Comparison of ENCODE assay signal across 10 cellular contexts in genomic region chr10:89805599-89806013, GRCh38.
DNase-seq lines count a peak whose midpoint lies in the region; ATAC-seq and TF ChIP-seq lines count a peak whose summit lies in the region.
"Had no signal": no experiment of that assay in that cellular context is flagged by ENCODE, and none has a peak within 500 bp of the region (broad histone marks: within the 10 kb centered on the region; RNA-seq: fewer than 3 reads in every experiment).

No MANE protein-coding gene starts in this region.

- no peaks in the 10 kb centered on the region for H3K9me3 Mint-ChIP-seq in activated naive CD4-positive, alpha-beta T cell treated with anti-CD3 and anti-CD28 coated beads, Interleukin-2, amount 10 ng/mL, durations not matched to agents 7 days and 5 days
- H3K9me3 Mint-ChIP-seq in stimulated activated naive CD8-positive, alpha-beta T cell treated with anti-CD3 and anti-CD28 coated beads, Interleukin-15, Interleukin-2, amounts not matched to agents 100 ng/mL and 50 ng/mL, for 24 hours = no peaks in the 10 kb centered on the region
- no peaks in the 10 kb centered on the region for H3K9me3 Mint-ChIP-seq in immature natural killer cell

- H3K36me3 ChIP-seq in WERI-Rb-1 = no peaks in the 10 kb centered on the region
- H3K36me3 ChIP-seq: BLaER1, stomach had no signal

- no peak for TF ChIP-seq CTCF in WERI-Rb-1 (IDR thresholded peaks at IDR 0.05; ENCODE audit: low read depth, low read length)

- H3K27me3 ChIP-seq in WERI-Rb-1 (ENCODE audit: insufficient read depth, low read depth, severe bottlenecking) = no peaks in the 10 kb centered on the region
- H3K27me3 ChIP-seq: BLaER1, stomach had no signal

- peak; percentile 95 for ATAC-seq in HG02938 (IDR thresholded peaks at IDR 0.05; ENCODE audit: unreplicated experiment)

- H3K36me3 Mint-ChIP-seq in activated naive CD4-positive, alpha-beta T cell treated with anti-CD3 and anti-CD28 coated beads, Interleukin-2, amount 10 ng/mL, durations not matched to agents 7 days and 5 days = no peaks in the 10 kb centered on the region
- H3K36me3 Mint-ChIP-seq in stimulated activated naive CD8-positive, alpha-beta T cell treated with anti-CD3 and anti-CD28 coated beads, Interleukin-15, Interleukin-2, amounts not matched to agents 100 ng/mL and 50 ng/mL, for 24 hours (ENCODE audit: low read depth) = no peaks in the 10 kb centered on the region
- H3K36me3 Mint-ChIP-seq in immature natural killer cell = no peaks in the 10 kb centered on the region

- no peak overlapping the region for H3K4me3 Mint-ChIP-seq in activated naive CD4-positive, alpha-beta T cell treated with anti-CD3 and anti-CD28 coated beads, Interleukin-2, amount 10 ng/mL, durations not matched to agents 7 days and 5 days
- no peak overlapping the region for H3K4me3 Mint-ChIP-seq in stimulated activated naive CD8-positive, alpha-beta T cell treated with anti-CD3 and anti-CD28 coated beads, Interleukin-15, Interleukin-2, amounts not matched to agents 100 ng/mL and 50 ng/mL, for 24 hours
- no peak overlapping the region for H3K4me3 Mint-ChIP-seq in immature natural killer cell

- H3K9me3 ChIP-seq in WERI-Rb-1 (ENCODE audit: severe bottlenecking) = no peaks in the 10 kb centered on the region
- H3K9me3 ChIP-seq: BLaER1, stomach had no signal

- H3K4me1 Mint-ChIP-seq in activated naive CD4-positive, alpha-beta T cell treated with anti-CD3 and anti-CD28 coated beads, Interleukin-2, amount 10 ng/mL, durations not matched to agents 7 days and 5 days = peaks cover 7% of the 10 kb centered on the region
- peaks cover 19% of the 10 kb centered on the region for H3K4me1 Mint-ChIP-seq in stimulated activated naive CD8-positive, alpha-beta T cell treated with anti-CD3 and anti-CD28 coated beads, Interleukin-15, Interleukin-2, amounts not matched to agents 100 ng/mL and 50 ng/mL, for 24 hours (ENCODE audit: low read depth)
- H3K4me1 Mint-ChIP-seq in immature natural killer cell = no peaks in the 10 kb centered on the region

- peaks cover 10% of the 10 kb centered on the region for H3K27me3 Mint-ChIP-seq in activated naive CD4-positive, alpha-beta T cell treated with anti-CD3 and anti-CD28 coated beads, Interleukin-2, amount 10 ng/mL, durations not matched to agents 7 days and 5 days
- H3K27me3 Mint-ChIP-seq in stimulated activated naive CD8-positive, alpha-beta T cell treated with anti-CD3 and anti-CD28 coated beads, Interleukin-15, Interleukin-2, amounts not matched to agents 100 ng/mL and 50 ng/mL, for 24 hours = peaks cover 31% of the 10 kb centered on the region
- peaks cover 4 to 5% (median 4%) of the 10 kb centered on the region in 3 donors for H3K27me3 Mint-ChIP-seq in immature natural killer cell (ENCODE audit: low read depth in 3 of 3)

- peak; percentile 62 for DNase-seq in activated naive CD4-positive, alpha-beta T cell treated with Interleukin-2 at 50 U/mL for 16 hours
- no peak for DNase-seq in activated naive CD4-positive, alpha-beta T cell treated with anti-CD3 and anti-CD28 coated beads, Interleukin-2, amount 10 ng/mL, durations not matched to agents 7 days and 5 days
- DNase-seq in activated CD8-positive, alpha-beta memory T cell treated with anti-CD3 and anti-CD28 coated beads, Interleukin-2, amount 50 U/mL, for 48 hours = peak; percentile 58
- DNase-seq in immature natural killer cell = no peak
- DNase-seq in NCI-H128 (lab: John Stamatoyannopoulos, UW; ENCODE audit: unreplicated experiment) = no peak
- DNase-seq in WERI-Rb-1 = no peak
- DNase-seq: stomach had no signal

- H3K4me3 ChIP-seq in WERI-Rb-1 (ENCODE audit: low read depth, low read length) = no peak overlapping the region
- H3K4me3 ChIP-seq: BLaER1, stomach had no signal

- no peak overlapping the region for H3K27ac Mint-ChIP-seq in activated naive CD4-positive, alpha-beta T cell treated with anti-CD3 and anti-CD28 coated beads, Interleukin-2, amount 10 ng/mL, durations not matched to agents 7 days and 5 days
- H3K27ac Mint-ChIP-seq in stimulated activated naive CD8-positive, alpha-beta T cell treated with anti-CD3 and anti-CD28 coated beads, Interleukin-15, Interleukin-2, amounts not matched to agents 100 ng/mL and 50 ng/mL, for 24 hours = peak overlapping the region; percentile 9
- H3K27ac Mint-ChIP-seq in immature natural killer cell = no peak overlapping the region

- H3K27ac ChIP-seq in WERI-Rb-1 = no peak overlapping the region
- H3K27ac ChIP-seq: BLaER1, stomach had no signal

- CTCF ChIA-PET in activated naive CD4-positive, alpha-beta T cell treated with anti-CD3 and anti-CD28 coated beads, Interleukin-2, amount 10 ng/mL, durations not matched to agents 7 days and 5 days (lab: Charles Lee) = no interaction called here

Comparison
In these comparisons a context has a peak if more than half of its experiments do, and no peak if none do; other contexts are left out.
1. DNase-seq: peak in activated naive CD4-positive, alpha-beta T cell treated with Interleukin-2 at 50 U/mL for 16 hours (single experiment) and activated CD8-positive, alpha-beta memory T cell treated with anti-CD3 and anti-CD28 coated beads, Interleukin-2, amount 50 U/mL, for 48 hours (single experiment); none in activated naive CD4-positive, alpha-beta T cell treated with anti-CD3 and anti-CD28 coated beads, Interleukin-2, amount 10 ng/mL, durations not matched to agents 7 days and 5 days (single experiment), immature natural killer cell (0 of 3), NCI-H128 (single experiment) and WERI-Rb-1 (single experiment).